8 cellular contexts compared by ENCODE assay signal in the genomic region with DNA sequence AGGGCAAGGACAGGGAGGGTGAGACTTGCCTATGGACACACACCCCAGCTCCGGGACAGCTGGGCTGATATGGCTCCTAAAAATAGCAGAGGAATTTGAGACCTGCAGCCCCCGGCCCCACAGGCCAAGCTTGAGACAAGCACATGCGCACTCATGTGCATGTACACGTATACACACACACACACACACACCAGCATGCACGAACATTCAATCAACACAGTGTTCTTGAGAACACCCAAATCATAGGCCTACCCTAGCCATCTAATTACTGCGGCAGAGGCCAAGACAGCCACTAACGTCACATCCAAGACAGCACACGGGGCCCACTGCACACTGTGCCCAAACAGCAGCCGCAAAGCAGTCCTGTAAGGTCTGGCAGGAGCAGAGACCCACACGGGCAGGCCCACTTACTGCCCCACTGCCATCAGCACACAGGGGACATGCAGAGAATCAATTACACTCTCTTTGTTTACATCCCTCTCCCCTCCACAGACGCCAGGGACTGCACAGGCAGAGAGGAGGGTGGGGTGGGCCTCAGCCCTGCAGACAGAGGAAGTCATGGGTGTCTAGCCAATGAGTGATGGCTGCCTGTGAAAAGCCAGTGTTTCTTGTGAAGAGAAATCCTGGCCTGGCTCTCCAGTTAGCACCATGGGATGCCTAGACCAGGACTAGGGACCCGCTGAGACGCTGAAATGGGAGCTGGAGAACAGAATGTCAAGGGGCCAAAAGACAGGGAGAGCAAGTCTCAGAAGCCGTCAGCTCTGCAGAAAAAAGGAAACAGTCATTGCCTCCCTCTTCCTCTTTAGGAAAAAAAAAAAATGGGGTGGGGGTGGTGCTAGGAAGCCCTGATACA. TPM values are rescaled to one million over a fixed set of nuclear protein-coding genes. Genes with fewer than 3 reads are reported as not detected.
DNase-seq lines count a peak whose midpoint lies in the region; ATAC-seq and TF ChIP-seq lines count a peak whose summit lies in the region.

No MANE protein-coding gene starts in this region.

- H3K36me3 ChIP-seq in left ventricle myocardium inferior (no peaks in the 10 kb centered on the region), HAP-1 (replicated peaks) (no peaks in the 10 kb centered on the region)

- peak overlapping the region; percentile 72 for H3K4me3 ChIP-seq in left ventricle myocardium inferior
- no peak overlapping the region for H3K4me3 ChIP-seq in HAP-1

- TF ChIP-seq CTCF in left ventricle myocardium inferior (IDR thresholded peaks at IDR 0.05; ENCODE audit: borderline replicate concordance), result no peak

- peak overlapping the region; percentile 93 for H3K27ac ChIP-seq in left ventricle myocardium inferior (replicated peaks)

- H3K9me3 ChIP-seq in left ventricle myocardium inferior (replicated peaks) (no peaks in the 10 kb centered on the region), HAP-1 (no peaks in the 10 kb centered on the region)

- intact Hi-C loops in left ventricle myocardium inferior (cut with micrococcal nuclease), result loop anchor here (5.0 to 10.0 kb wide), 2 partner anchors 41 to 154 kb away; a partner anchor contains a TSS

- H3K4me1 ChIP-seq in left ventricle myocardium inferior, result peaks cover 91% of the 10 kb centered on the region
- H3K4me1 ChIP-seq in HAP-1, result peaks cover 7% of the 10 kb centered on the region; the same call in 1 of the 2 replicates

- H3K27me3 ChIP-seq in left ventricle myocardium inferior (ENCODE audit: low read depth) (no peaks in the 10 kb centered on the region), HAP-1 (ENCODE audit: low read depth) (no peaks in the 10 kb centered on the region)

- TF ChIP-seq POLR2A in GM18951 (IDR thresholded peaks at IDR 0.05; ENCODE audit: extremely low read depth, insufficient read depth, insufficient read length), result peak; percentile 34

- ATAC-seq in HG02870 (IDR thresholded peaks at IDR 0.05; ENCODE audit: unreplicated experiment) (no peak), GM21367 (IDR thresholded peaks at IDR 0.05; ENCODE audit: unreplicated experiment) (no peak)

- peak; percentile 30 for DNase-seq in NCI-H526 treated with DMSO at 0.1 percent for 48 hours (lab: John Stamatoyannopoulos, UW)
- peak; percentile 54 for DNase-seq in activated effector memory CD4-positive, alpha-beta T cell treated with Interleukin-2 at 50 U/mL for 16 hours
- no peak for DNase-seq in left ventricle myocardium inferior
- peak; percentile 38 for DNase-seq in stimulated activated CD4-positive, alpha-beta T cell treated with anti-CD3 and anti-CD28 coated beads, Interleukin-4, amount 100 ng/mL, for 1 hour
- DNase-seq in HAP-1 (ENCODE audit: low spot score in 2 of 2), result no peak

- in situ Hi-C loops in GM18951 (cut with MboI; ENCODE audit: low sequenced_read_pairs, unreplicated experiment) (no loop called here), HAP-1 (cut with MboI; ENCODE audit: low sequenced_read_pairs) (no loop called here)

RNA-seq across cellular contexts. Expression of a gene that starts 39.3 kb away (rescaled TPM):
- 397 TPM for total RNA-seq in left ventricle myocardium inferior

Comparison
In these comparisons a context has a peak if more than half of its experiments do, and no peak if none do; other contexts are left out.
1. DNase-seq: peak in NCI-H526 treated with DMSO at 0.1 percent for 48 hours (single experiment), activated effector memory CD4-positive, alpha-beta T cell treated with Interleukin-2 at 50 U/mL for 16 hours (single experiment) and stimulated activated CD4-positive, alpha-beta T cell treated with anti-CD3 and anti-CD28 coated beads, Interleukin-4, amount 100 ng/mL, for 1 hour (single experiment); none in left ventricle myocardium inferior (single experiment) and HAP-1 (0 of 2).